15 cellular contexts compared by ENCODE assay signal in genomic region chr2:180442860-180443644, GRCh38.
A peak's percentile ranks its signal among the peaks of the same experiment; 100 is the strongest.
DNase-seq lines count a peak whose midpoint lies in the region; TF ChIP-seq lines count a peak whose summit lies in the region.
"Had no signal": no experiment of that assay in that cellular context is flagged by ENCODE, and none has a peak within 500 bp of the region (broad histone marks: within the 10 kb centered on the region; RNA-seq: fewer than 3 reads in every experiment).

No MANE protein-coding gene starts in this region.

- H3K9me3 Mint-ChIP-seq in HFFc6, result no peaks in the 10 kb centered on the region
- H3K9me3 Mint-ChIP-seq in activated naive CD4-positive, alpha-beta T cell treated with anti-CD3 and anti-CD28 coated beads, Interleukin-2, amount 10 ng/mL, durations not matched to agents 7 days and 5 days, result no peaks in the 10 kb centered on the region
- no peaks in the 10 kb centered on the region; a peak in 1 of 5 replicates for H3K9me3 Mint-ChIP-seq in H9

- H3K27ac ChIP-seq in trophoblast cell (ENCODE audit: low read depth, low read length) (no peak overlapping the region), H9 (ENCODE audit: insufficient read length, low read depth, low read length) (no peak overlapping the region)
- H3K27ac ChIP-seq: BLaER1 had no signal

- H3K23ac ChIP-seq in trophoblast cell (ENCODE audit: low read length) (no peak overlapping the region), H9 (ENCODE audit: insufficient read length, low read depth, low read length) (no peak overlapping the region)

- H2AFZ ChIP-seq in trophoblast cell (ENCODE audit: insufficient read depth, low read length, poor library complexity) (no peak overlapping the region), H9 (ENCODE audit: low read length) (no peak overlapping the region)

- no peaks in the 10 kb centered on the region for H4K20me1 ChIP-seq in H9 (ENCODE audit: control insufficient read depth, insufficient read depth, insufficient read length)
- H4K20me1 ChIP-seq: BLaER1 had no signal

- no peak overlapping the region for H3K4ac ChIP-seq in trophoblast cell (ENCODE audit: low read depth, low read length)
- H3K4ac ChIP-seq in H9 (ENCODE audit: low read depth, low read length), result no peak overlapping the region

- no peak overlapping the region for H2BK120ac ChIP-seq in trophoblast cell (ENCODE audit: insufficient read depth, low read length, poor library complexity)
- H2BK120ac ChIP-seq in H9 (ENCODE audit: low read depth, low read length, poor library complexity, severe bottlenecking), result no peak overlapping the region

- no peak overlapping the region for H3K4me2 ChIP-seq in trophoblast cell (ENCODE audit: low read length)
- no peak overlapping the region for H3K4me2 ChIP-seq in H9 (ENCODE audit: insufficient read depth, insufficient read length, low read length)
- H3K4me2 ChIP-seq: BLaER1 had no signal

- H3K18ac ChIP-seq in trophoblast cell (ENCODE audit: low read length) (no peak overlapping the region), H9 (ENCODE audit: insufficient read length, low read depth, low read length) (no peak overlapping the region)

- in situ Hi-C loops in SK-MEL-5 (cut with HindIII; ENCODE audit: low pct_unique_long_range_greater_than_20kb, low sequenced_read_pairs), result no loop called here

- H3K9ac ChIP-seq in trophoblast cell (ENCODE audit: low read length), result peak overlapping the region; percentile 68
- no peak overlapping the region for H3K9ac ChIP-seq in H9 (ENCODE audit: extremely low read depth, insufficient read length, low read length)
- H3K9ac ChIP-seq: BLaER1 had no signal

- H3K4me3 Mint-ChIP-seq in HFFc6, result no peak overlapping the region
- no peak overlapping the region for H3K4me3 Mint-ChIP-seq in activated naive CD4-positive, alpha-beta T cell treated with anti-CD3 and anti-CD28 coated beads, Interleukin-2, amount 10 ng/mL, durations not matched to agents 7 days and 5 days
- no peak overlapping the region for H3K4me3 Mint-ChIP-seq in H9
- H3K4me3 Mint-ChIP-seq: IgD-negative memory B cell had no signal

- no peak overlapping the region for H3T11ph ChIP-seq in H9 (ENCODE audit: low read length)

- H3K79me1 ChIP-seq in trophoblast cell (ENCODE audit: low read length), result no peaks in the 10 kb centered on the region
- no peaks in the 10 kb centered on the region for H3K79me1 ChIP-seq in H9 (ENCODE audit: insufficient read depth, low read depth, low read length, poor library complexity, severe bottlenecking)

- no peak for TF ChIP-seq CTCF in HFFc6 (IDR thresholded peaks at IDR 0.05)
- TF ChIP-seq CTCF in foreskin fibroblast (IDR thresholded peaks at IDR 0.05; ENCODE audit: low read depth, low read length), result no peak
- TF ChIP-seq CTCF in H9 (conservative IDR thresholded peaks at IDR 0.05), result no peak

- no peak overlapping the region for H2BK12ac ChIP-seq in trophoblast cell (ENCODE audit: low read length)
- no peak overlapping the region for H2BK12ac ChIP-seq in H9 (ENCODE audit: insufficient read length, low read depth, low read length)

- H4K8ac ChIP-seq in trophoblast cell (ENCODE audit: low read depth, low read length) (no peak overlapping the region), H9 (replicated peaks; ENCODE audit: insufficient read length, low read depth, low read length) (no peak overlapping the region)

- no peaks in the 10 kb centered on the region for H3K9me3 ChIP-seq in trophoblast cell (ENCODE audit: insufficient read depth, low read depth, low read length)
- H3K9me3 ChIP-seq in H9 (ENCODE audit: control insufficient read depth, low read depth, low read length), result no peaks in the 10 kb centered on the region

- no peak overlapping the region for H2BK15ac ChIP-seq in H9 (ENCODE audit: low read depth, low read length)

- H3K56ac ChIP-seq in H9 (ENCODE audit: insufficient read length, low read depth, low read length), result no peak overlapping the region

- H3K27me3 ChIP-seq in trophoblast cell (ENCODE audit: insufficient read depth, low read length) (no peaks in the 10 kb centered on the region), H9 (ENCODE audit: insufficient read depth, low read length) (no peaks in the 10 kb centered on the region)
- H3K27me3 ChIP-seq: BLaER1 had no signal

- H3K36me3 Mint-ChIP-seq in HFFc6 (ENCODE audit: low read depth), result 0 out of 2 replicates have a peak, but pooled peaks cover 7% of the 10 kb centered on the region
- no peaks in the 10 kb centered on the region for H3K36me3 Mint-ChIP-seq in activated naive CD4-positive, alpha-beta T cell treated with anti-CD3 and anti-CD28 coated beads, Interleukin-2, amount 10 ng/mL, durations not matched to agents 7 days and 5 days
- H3K36me3 Mint-ChIP-seq in H9 (ENCODE audit: insufficient read depth in 1 of 3, low read depth in 3 of 3), result no peaks in the 10 kb centered on the region; a peak in 1 of 7 replicates

- no peaks in the 10 kb centered on the region for H3K23me2 ChIP-seq in H9 (ENCODE audit: insufficient read length, low read depth, low read length, poor library complexity, severe bottlenecking)

- no peaks in the 10 kb centered on the region for H3K36me3 ChIP-seq in trophoblast cell (ENCODE audit: control insufficient read depth in 1 of 2, insufficient read depth in 2 of 2, low read length in 2 of 2)
- H3K36me3 ChIP-seq: BLaER1 had no signal

- no CpG with 5 or more reads among the region's 1 CpG for WGBS in trophoblast cell (ENCODE audit: extremely low coverage, insufficient coverage, insufficient read length)
- WGBS in H9 (ENCODE audit: extremely low coverage, insufficient read length, low lambda C conversion rate), result no CpG with 5 or more reads among the region's 1 CpG

- H2BK5ac ChIP-seq in trophoblast cell (ENCODE audit: low read depth, low read length, poor library complexity) (no peak overlapping the region), H9 (ENCODE audit: insufficient read length, low read length) (no peak overlapping the region)

- H3K79me2 ChIP-seq in trophoblast cell (ENCODE audit: control insufficient read depth, insufficient read depth, low read length, poor library complexity), result no peaks in the 10 kb centered on the region
- H3K79me2 ChIP-seq in H9 (ENCODE audit: insufficient read depth, low read length), result no peaks in the 10 kb centered on the region

- H3K14ac ChIP-seq in trophoblast cell (ENCODE audit: low read length), result no peak overlapping the region
- no peak overlapping the region for H3K14ac ChIP-seq in H9 (ENCODE audit: insufficient read depth, low read length)

- H4K91ac ChIP-seq in trophoblast cell (ENCODE audit: low read depth, low read length) (no peak overlapping the region), H9 (ENCODE audit: insufficient read length, low read depth, low read length) (no peak overlapping the region)

- CTCF ChIA-PET in activated naive CD4-positive, alpha-beta T cell treated with anti-CD3 and anti-CD28 coated beads, Interleukin-2, amount 10 ng/mL, durations not matched to agents 7 days and 5 days (lab: Charles Lee), result no interaction called here

- H3K27ac Mint-ChIP-seq in HFFc6 (no peak overlapping the region), H9 (no peak overlapping the region)
- no peak overlapping the region for H3K27ac Mint-ChIP-seq in activated naive CD4-positive, alpha-beta T cell treated with anti-CD3 and anti-CD28 coated beads, Interleukin-2, amount 10 ng/mL, durations not matched to agents 7 days and 5 days
- H3K27ac Mint-ChIP-seq: IgD-negative memory B cell had no signal

- H3K27me3 Mint-ChIP-seq in HFFc6 (ENCODE audit: insufficient read depth), result no peaks in the 10 kb centered on the region
- H3K27me3 Mint-ChIP-seq in activated naive CD4-positive, alpha-beta T cell treated with anti-CD3 and anti-CD28 coated beads, Interleukin-2, amount 10 ng/mL, durations not matched to agents 7 days and 5 days, result no peaks in the 10 kb centered on the region
- no peaks in the 10 kb centered on the region for H3K27me3 Mint-ChIP-seq in H9 (ENCODE audit: low read depth)

- no peaks in the 10 kb centered on the region for H3K4me1 ChIP-seq in trophoblast cell (ENCODE audit: control insufficient read depth in 1 of 2, insufficient read depth in 2 of 2, low read length in 2 of 2)
- no peaks in the 10 kb centered on the region for H3K4me1 ChIP-seq in H9 (ENCODE audit: insufficient read depth, low read length)
- H3K4me1 ChIP-seq: BLaER1 had no signal

- H3K4me1 Mint-ChIP-seq in HFFc6 (ENCODE audit: low read depth) (no peaks in the 10 kb centered on the region), H9 (no peaks in the 10 kb centered on the region)
- H3K4me1 Mint-ChIP-seq in activated naive CD4-positive, alpha-beta T cell treated with anti-CD3 and anti-CD28 coated beads, Interleukin-2, amount 10 ng/mL, durations not matched to agents 7 days and 5 days, result no peaks in the 10 kb centered on the region
- H3K4me1 Mint-ChIP-seq: IgD-negative memory B cell had no signal

- H2BK20ac ChIP-seq in H9 (ENCODE audit: low read depth, low read length, poor library complexity, severe bottlenecking), result no peak overlapping the region

- H4K5ac ChIP-seq in H9 (ENCODE audit: insufficient read length, low read depth, low read length), result no peak overlapping the region

- DNase-seq in HFFc6 (peak; percentile 2), SK-MEL-5 (ENCODE audit: low read depth, low spot score) (peak; percentile 4), foreskin fibroblast (peak; percentile 1 to 12), trophoblast cell (no peak), AG20443 (ENCODE audit: low spot score) (no peak), NOMO-1 treated with DMSO at 0.1 percent for 48 hours (lab: John Stamatoyannopoulos, UW; ENCODE audit: unreplicated experiment) (no peak), H9 (no peak)
- DNase-seq in activated naive CD4-positive, alpha-beta T cell treated with anti-CD3 and anti-CD28 coated beads, Interleukin-2, amount 10 ng/mL, durations not matched to agents 7 days and 5 days, result no peak
- DNase-seq: COR-L47, DMS53, NCI-H226, NCI-H526 treated with DMSO at 0.1 percent for 48 hours, SHP77 had no signal

- H3K4me3 ChIP-seq in foreskin fibroblast (ENCODE audit: low read depth in 1 of 2, low read length in 2 of 2) (no peak overlapping the region), trophoblast cell (ENCODE audit: low read depth, low read length) (no peak overlapping the region)
- H3K4me3 ChIP-seq: BLaER1 had no signal

- H2AK5ac ChIP-seq in trophoblast cell (ENCODE audit: low read length), result no peak overlapping the region
- H2AK5ac ChIP-seq in H9 (ENCODE audit: insufficient read length, low read length), result no peak overlapping the region

- no peak overlapping the region for H4K12ac ChIP-seq in trophoblast cell (ENCODE audit: low read depth, low read length)

Comparison
In these comparisons a context has a peak if more than half of its experiments do, and no peak if none do; other contexts are left out.
1. DNase-seq: peak in HFFc6 (single experiment), SK-MEL-5 (single experiment) and foreskin fibroblast (2 of 2); none in trophoblast cell (0 of 2), activated naive CD4-positive, alpha-beta T cell treated with anti-CD3 and anti-CD28 coated beads, Interleukin-2, amount 10 ng/mL, durations not matched to agents 7 days and 5 days (single experiment), AG20443 (single experiment), NOMO-1 treated with DMSO at 0.1 percent for 48 hours (single experiment) and H9 (single experiment).